ENCODE assay signal across 13 cellular contexts in genomic region chr3:42819351-42819965, GRCh38. TPM values are rescaled to one million over a fixed set of nuclear protein-coding genes. Genes with fewer than 3 reads are reported as not detected.
A peak's percentile ranks its signal among the peaks of the same experiment; 100 is the strongest.
DNase-seq lines count a peak whose midpoint lies in the region; ATAC-seq and TF ChIP-seq lines count a peak whose summit lies in the region.
"Had no signal": no experiment of that assay in that cellular context is flagged by ENCODE, and none has a peak within 500 bp of the region (broad histone marks: within the 10 kb centered on the region; RNA-seq: fewer than 3 reads in every experiment).

No MANE protein-coding gene starts in this region.

- H3K9me3 Mint-ChIP-seq in glutamatergic neuron (ENCODE audit: unreplicated experiment), result no peaks in the 10 kb centered on the region
- H3K9me3 Mint-ChIP-seq: naive thymus-derived CD4-positive, alpha-beta T cell had no signal

- peak overlapping the region; percentile 9; the same call in 1 of the 2 replicates for H3K4me2 ChIP-seq in PC-9

- CTCF ChIA-PET in PC-9 (lab: Charles Lee), result no interaction called here

- no peaks in the 10 kb centered on the region for H3K9me3 ChIP-seq in PC-9 (ENCODE audit: insufficient read depth, low read depth)

- H3K4me3 ChIP-seq in PC-9, result no peak overlapping the region

- H3K27me3 ChIP-seq in PC-9 (ENCODE audit: insufficient read depth, low read depth), result no peaks in the 10 kb centered on the region

- H3K4me3 Mint-ChIP-seq in glutamatergic neuron (ENCODE audit: unreplicated experiment), result no peak overlapping the region
- H3K4me3 Mint-ChIP-seq: naive thymus-derived CD4-positive, alpha-beta T cell had no signal

- DNase-seq in NCI-H187 (lab: John Stamatoyannopoulos, UW), result peak; percentile 29 to 72
- no peak for DNase-seq in NCI-H187 treated with DMSO at 0.1 percent for 48 hours (lab: John Stamatoyannopoulos, UW)
- DNase-seq in PC-9, result no peak
- peak; percentile 24 for DNase-seq in glutamatergic neuron
- no peak for DNase-seq in NCI-H774 (lab: John Stamatoyannopoulos, UW)
- DNase-seq in C1 segment of cervical spinal cord (lab: John Stamatoyannopoulos, UW), result no peak
- DNase-seq in MV-4-11 (lab: John Stamatoyannopoulos, UW), result no peak
- DNase-seq: 8988T; activated gamma-delta T cell treated with Interleukin-2 at 50 U/mL for 16 hours; GDM1; naive thymus-derived CD4-positive, alpha-beta T cell had no signal

- no TSS peak for BruUV-seq in PC-9 (replicated peaks; lab: Mats Ljungman, UMichigan)

- H3K36me3 ChIP-seq in PC-9 (ENCODE audit: low read depth), result peaks cover 3% of the 10 kb centered on the region; the same call in 1 of the 2 replicates

- no peak overlapping the region for H2AFZ ChIP-seq in PC-9

- no peak for ATAC-seq in HG02588 (IDR thresholded peaks at IDR 0.05; ENCODE audit: unreplicated experiment)
- ATAC-seq: naive thymus-derived CD4-positive, alpha-beta T cell had no signal

- no peaks in the 10 kb centered on the region for H3K9me2 ChIP-seq in PC-9 (ENCODE audit: insufficient read depth)

- H3K36me3 Mint-ChIP-seq in glutamatergic neuron (ENCODE audit: unreplicated experiment), result no peaks in the 10 kb centered on the region

- H3K4me1 ChIP-seq in PC-9 (replicated peaks; ENCODE audit: insufficient read depth), result peaks cover 54% of the 10 kb centered on the region

- TF ChIP-seq CTCF in PC-9 (conservative IDR thresholded peaks at IDR 0.05) (no peak), glutamatergic neuron (IDR thresholded peaks at IDR 0.05; ENCODE audit: partially characterized antibody, unreplicated experiment) (no peak)

- H3K27ac ChIP-seq in PC-9, result peak overlapping the region; percentile 82

- POLR2A ChIA-PET in PC-9 (lab: Charles Lee; ENCODE audit: unreplicated experiment), result no interaction called here

- intact Hi-C loops in PC-9 (cut with micrococcal nuclease; ENCODE audit: unreplicated experiment), result no loop called here

- H3K79me2 ChIP-seq in PC-9 (ENCODE audit: low read depth), result peaks cover 71% of the 10 kb centered on the region

- peaks cover 45% of the 10 kb centered on the region for H3F3A ChIP-seq in PC-9 (ENCODE audit: insufficient read depth, low read depth)

- no peaks in the 10 kb centered on the region; the same call in 1 of the 2 replicates for H4K20me1 ChIP-seq in PC-9 (ENCODE audit: insufficient read depth)

- no peak overlapping the region for H3K27ac Mint-ChIP-seq in glutamatergic neuron (ENCODE audit: unreplicated experiment)

- peaks cover 9% of the 10 kb centered on the region for H3K4me1 Mint-ChIP-seq in glutamatergic neuron (ENCODE audit: low read depth, unreplicated experiment)

- no peaks in the 10 kb centered on the region for H3K27me3 Mint-ChIP-seq in glutamatergic neuron (ENCODE audit: unreplicated experiment)

RNA-seq across cellular contexts. Expression of gene ACKR2, which starts 10.2 kb away (rescaled TPM):
- total RNA-seq in PC-9 (2021) (1.0 and 2.9 TPM in 2 replicates), glutamatergic neuron (ENCODE audit: unreplicated experiment) (0.64 TPM)

RNA-seq across cellular contexts. Expression of gene HIGD1A, which starts 15.2 kb away (rescaled TPM):
- total RNA-seq in PC-9 (2021) (48.2 and 69.7 TPM in 2 replicates), glutamatergic neuron (ENCODE audit: unreplicated experiment) (67.6 TPM)

RNA-seq across cellular contexts. Expression of gene CCDC13, which starts 46.4 kb away (rescaled TPM):
- total RNA-seq in PC-9 (2021) (0.41 TPM in 1 of 2 replicates, not detected in the other), glutamatergic neuron (ENCODE audit: unreplicated experiment) (1.0 TPM)

RNA-seq across cellular contexts. Expression of gene CYP8B1, which starts 56.2 kb away (rescaled TPM):
- total RNA-seq in PC-9 (2021) (not detected in 2 replicates), glutamatergic neuron (ENCODE audit: unreplicated experiment) (not detected)
- total RNA-seq: glomerular endothelial cell; naive thymus-derived CD4-positive, alpha-beta T cell had no signal

Comparison
In these comparisons a context has a peak if more than half of its experiments do, and no peak if none do; other contexts are left out.
1. DNase-seq: peak in NCI-H187 (2 of 2) and glutamatergic neuron (single experiment); none in NCI-H187 treated with DMSO at 0.1 percent for 48 hours (single experiment), PC-9 (0 of 2), NCI-H774 (single experiment), C1 segment of cervical spinal cord (0 of 14) and MV-4-11 (single experiment).